Comparison of ENCODE assay signal across 8 cellular contexts in the genomic region with DNA sequence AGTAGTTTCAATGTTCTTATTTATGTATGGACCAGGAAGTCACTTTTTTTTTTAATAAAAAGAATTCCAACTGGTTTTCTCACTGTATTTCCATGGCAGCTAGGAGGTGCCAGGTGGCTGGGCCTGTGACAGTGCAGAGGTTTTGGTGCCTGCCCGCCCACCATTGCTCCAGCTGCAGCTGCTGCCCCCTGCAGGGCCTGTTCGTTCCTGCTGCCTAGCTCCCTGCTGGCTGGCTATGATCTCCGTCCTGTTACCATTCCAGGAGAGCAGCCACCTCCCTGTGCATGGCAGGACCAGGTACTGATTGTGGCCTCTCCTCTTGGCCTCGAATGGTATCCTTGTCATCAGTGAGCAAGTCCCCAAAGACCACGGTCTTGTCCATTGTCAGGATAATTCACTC. TPM values are rescaled to one million over a fixed set of nuclear protein-coding genes. Genes with fewer than 3 reads are reported as not detected.
A peak's percentile ranks its signal among the peaks of the same experiment; 100 is the strongest.
DNase-seq lines count a peak whose midpoint lies in the region; ATAC-seq and TF ChIP-seq lines count a peak whose summit lies in the region.
"Not testable (repeated sequence)": the region's sequence is repeated elsewhere in the genome, so short reads cannot be mapped to it uniquely, and the experiment has no call there.

No MANE protein-coding gene starts in this region.

- H3K4me3 Mint-ChIP-seq in stimulated activated effector memory CD8-positive, alpha-beta T cell treated with anti-CD3 and anti-CD28 coated beads, Interleukin-12 subunit alpha, Interleukin-12 subunit beta, amount 100 ng/mL, for 72 hours = not testable (repeated sequence)

- H3K36me3 Mint-ChIP-seq in stimulated activated effector memory CD8-positive, alpha-beta T cell treated with anti-CD3 and anti-CD28 coated beads, Interleukin-12 subunit alpha, Interleukin-12 subunit beta, amount 100 ng/mL, for 72 hours = not testable (repeated sequence)

- ATAC-seq in right cardiac atrium = peak; percentile 73 to 76
- peak; percentile 95 for ATAC-seq in stimulated activated effector memory CD8-positive, alpha-beta T cell treated with anti-CD3 and anti-CD28 coated beads, Interleukin-12 subunit alpha, Interleukin-12 subunit beta, amount 100 ng/mL, for 72 hours

- CTCF ChIA-PET in HEK293 (lab: Yijun Ruan, JAX) = interaction anchor here (0.7 to 1.3 kb wide), 3 partner anchors 16 to 313 kb away, joined by 3 read pairs; no protein-coding TSS in a partner anchor

- not testable (repeated sequence) for H3K4me1 ChIP-seq in HEK293 (ENCODE audit: control insufficient read depth, insufficient read depth, low read length); right cardiac atrium (ENCODE audit: control insufficient read depth, insufficient read depth, low read length); parathyroid adenoma

- H3K4me2 ChIP-seq in parathyroid adenoma (ENCODE audit: low read length) = not testable (repeated sequence)

- not testable (repeated sequence) for H3K4me1 Mint-ChIP-seq in stimulated activated effector memory CD8-positive, alpha-beta T cell treated with anti-CD3 and anti-CD28 coated beads, Interleukin-12 subunit alpha, Interleukin-12 subunit beta, amount 100 ng/mL, for 72 hours

- not testable (repeated sequence) for H3K36me3 ChIP-seq in HEK293 (ENCODE audit: control insufficient read depth in 2 of 2, insufficient read depth in 1 of 2, low read length in 2 of 2); parathyroid adenoma (ENCODE audit: control insufficient read depth, insufficient read depth, low read length)

- POLR2A ChIA-PET in HEK293 (lab: Yijun Ruan, JAX) = interaction anchor here (0.6 kb wide), 1 partner anchor 49 kb away, joined by 4 read pairs; the partner anchor contains the start of gene RIOX1

- not testable (repeated sequence) for H3K27me3 ChIP-seq in right cardiac atrium (ENCODE audit: control insufficient read depth, insufficient read depth); parathyroid adenoma (ENCODE audit: control insufficient read depth, insufficient read depth, low read length)

- H3K27ac ChIP-seq in HEK293 (ENCODE audit: extremely low read depth, low read depth, low read length); right cardiac atrium (ENCODE audit: low read length); parathyroid adenoma: not testable (repeated sequence)

- not testable (repeated sequence) for H3K9me3 Mint-ChIP-seq in stimulated activated effector memory CD8-positive, alpha-beta T cell treated with anti-CD3 and anti-CD28 coated beads, Interleukin-12 subunit alpha, Interleukin-12 subunit beta, amount 100 ng/mL, for 72 hours

- DNase-seq in EH (ENCODE audit: low read depth) (peak; percentile 22), NCI-H1105 treated with DMSO at 0.1 percent for 48 hours (lab: John Stamatoyannopoulos, UW) (peak; percentile 18), right cardiac atrium (peak; percentile 37 to 82 (median 76))
- peak; percentile 72 for DNase-seq in activated CD4-positive, alpha-beta T cell treated with anti-CD3 and anti-CD28 coated beads for 48 hours
- DNase-seq in astrocyte of the cerebellum (ENCODE audit: low read depth) = not testable (repeated sequence)
- peak in 1 of 2 donors; percentile 61 for DNase-seq in stimulated activated effector memory CD8-positive, alpha-beta T cell treated with anti-CD3 and anti-CD28 coated beads, Interleukin-12 subunit alpha, Interleukin-12 subunit beta, amount 100 ng/mL, for 72 hours (ENCODE audit: low spot score in 2 of 2)

- H3K9me3 ChIP-seq in HEK293 (ENCODE audit: control insufficient read depth, insufficient read depth, low read depth, low read length); right cardiac atrium (ENCODE audit: control insufficient read depth, low read length); parathyroid adenoma (ENCODE audit: control insufficient read depth, low read length): not testable (repeated sequence)

- not testable (repeated sequence) for H3K4me3 ChIP-seq in HEK293 (ENCODE audit: low read depth, low read length); astrocyte of the cerebellum (ENCODE audit: low read depth, low read length); right cardiac atrium (ENCODE audit: low read length); parathyroid adenoma (ENCODE audit: low read depth, low read length)

- not testable (repeated sequence) for H2AFZ ChIP-seq in parathyroid adenoma

- H3K9ac ChIP-seq in parathyroid adenoma = not testable (repeated sequence)

- WGBS in right cardiac atrium = 30% methylated on average over 5 of the region's 5 CpGs

- not testable (repeated sequence) for TF ChIP-seq CTCF in HEK293 (tag by site-specific recombination; IDR thresholded peaks at IDR 0.05)
- TF ChIP-seq CTCF in astrocyte of the cerebellum (IDR thresholded peaks at IDR 0.05; ENCODE audit: low read depth, low read length, missing control alignments) = peak; percentile 49
- peak; percentile 86 for TF ChIP-seq CTCF in parathyroid adenoma (IDR thresholded peaks at IDR 0.05)

- in situ Hi-C loops in astrocyte of the cerebellum (cut with HindIII; ENCODE audit: low sequenced_read_pairs) = not testable (repeated sequence)

- not testable (repeated sequence) for H3K27ac Mint-ChIP-seq in stimulated activated effector memory CD8-positive, alpha-beta T cell treated with anti-CD3 and anti-CD28 coated beads, Interleukin-12 subunit alpha, Interleukin-12 subunit beta, amount 100 ng/mL, for 72 hours

- H3K79me2 ChIP-seq in parathyroid adenoma = not testable (repeated sequence)

- intact Hi-C loops in right cardiac atrium (cut with DNase I) = not testable (repeated sequence)

TF ChIP-seq in HEK293, 187 proteins besides CTCF, POLR2A, EP300 and RAD21:
- TF ChIP-seq ZNF341 (tag by site-specific recombination; IDR thresholded peaks at IDR 0.05; ENCODE audit: low read depth) = peak; percentile 42

RNA-seq across cellular contexts. Expression of gene ACOT1, which starts 2.1 kb away (rescaled TPM):
- total RNA-seq in right cardiac atrium = 10 to 100 TPM in 2 of 4 donors, 1 to 10 TPM in 2; 4.9 to 14.7 (median 7.7) TPM
- polyA plus RNA-seq in right cardiac atrium = 16.2 TPM

RNA-seq across cellular contexts. Expression of gene HEATR4, which starts 19.7 kb away (rescaled TPM):
- under 1 TPM; 0.14 to 0.31 (median 0.22) TPM for total RNA-seq in right cardiac atrium
- 0.07 TPM for polyA plus RNA-seq in right cardiac atrium

RNA-seq across cellular contexts. Expression of gene ACOT2, which starts 30.0 kb away (rescaled TPM):
- 100 to 1,000 TPM; 100 to 141 (median 103) TPM for total RNA-seq in right cardiac atrium
- polyA plus RNA-seq in right cardiac atrium = 114 TPM

RNA-seq across cellular contexts. Expression of gene RIOX1, which starts 48.3 kb away (rescaled TPM):
- total RNA-seq in right cardiac atrium = 10 to 100 TPM in 3 of 4 donors, 1 to 10 TPM in 1; 9.2 to 14.4 (median 11.6) TPM
- 7.3 TPM for polyA plus RNA-seq in right cardiac atrium

RNA-seq across cellular contexts. Expression of gene ACOT4, which starts 52.7 kb away (rescaled TPM):
- total RNA-seq in right cardiac atrium = under 1 TPM; 0.31 to 0.74 (median 0.56) TPM
- polyA plus RNA-seq in right cardiac atrium = 0.63 TPM
